19 cellular contexts compared by ENCODE assay signal in the genomic region with DNA sequence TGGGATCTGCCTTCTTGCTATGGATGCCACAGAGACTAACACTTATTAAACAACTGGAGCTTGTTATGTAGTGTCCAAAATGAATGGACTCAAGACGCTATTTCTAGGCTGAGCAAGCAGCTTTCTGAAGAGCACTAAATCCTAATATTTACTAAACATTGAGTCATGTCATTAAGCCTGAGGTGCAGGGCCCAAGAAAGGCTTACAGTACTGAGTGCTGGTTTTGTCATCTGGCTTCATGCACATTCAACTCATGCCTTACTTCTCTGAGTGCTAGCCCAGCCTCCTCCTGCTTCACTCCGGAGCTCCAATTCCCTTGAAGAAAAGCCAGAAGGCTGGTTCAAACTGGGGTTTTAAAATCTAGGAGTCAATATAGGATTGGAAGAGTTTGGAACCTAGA.
"Had no signal": no experiment of that assay in that cellular context is flagged by ENCODE, and none has a peak within 500 bp of the region (broad histone marks: within the 10 kb centered on the region; RNA-seq: fewer than 3 reads in every experiment).

No MANE protein-coding gene starts in this region.

- H3K4me1 ChIP-seq: vagina had no signal

- DNase-seq: activated CD4-positive, alpha-beta T cell treated with anti-CD3 and anti-CD28 coated beads for 48 hours; activated CD8-positive, alpha-beta T cell treated with anti-CD3 and anti-CD28 coated beads for 36 hours; activated effector memory CD4-positive, alpha-beta T cell treated with anti-CD3 and anti-CD28 coated beads, Interleukin-2, amount 50 U/mL, for 16 hours; activated T-cell treated with anti-CD3 and anti-CD28 coated beads, Interleukin-2, amount 50 U/mL, for 4 hours; amniotic stem cell; caudate nucleus; esophagus squamous epithelium; islet precursor cell; naive thymus-derived CD4-positive, alpha-beta T cell; stimulated activated CD4-positive, alpha-beta T cell treated with anti-CD3 and anti-CD28 coated beads, Interleukin-2, amount 100 ng/mL, for 48 hours; stimulated activated naive CD4-positive, alpha-beta T cell; T-helper 2 cell had no signal

- H3K4me3 ChIP-seq: coronary artery, esophagus squamous epithelium, gastroesophageal sphincter, tibial nerve, vagina had no signal

- ATAC-seq: activated CD8-positive, alpha-beta T cell treated with anti-CD3 and anti-CD28 coated beads for 36 hours; activated naive CD4-positive, alpha-beta T cell treated with anti-CD3 and anti-CD28 coated beads, Interleukin-2, amount 50 U/mL, for 72 hours; activated T-cell treated with anti-CD3 and anti-CD28 coated beads, Interleukin-2, amount 50 U/mL, for 4 hours; gastroesophageal sphincter; naive thymus-derived CD4-positive, alpha-beta T cell; WTC11 had no signal

- H3K36me3 Mint-ChIP-seq: activated naive CD4-positive, alpha-beta T cell treated with anti-CD3 and anti-CD28 coated beads, Interleukin-2, amount 50 U/mL, for 72 hours; naive thymus-derived CD4-positive, alpha-beta T cell had no signal

- H3K27ac Mint-ChIP-seq: activated CD8-positive, alpha-beta T cell treated with anti-CD3 and anti-CD28 coated beads for 36 hours; activated naive CD4-positive, alpha-beta T cell treated with anti-CD3 and anti-CD28 coated beads, Interleukin-2, amount 50 U/mL, for 72 hours; naive thymus-derived CD4-positive, alpha-beta T cell; WTC11 had no signal

- H3K4me3 Mint-ChIP-seq: activated CD8-positive, alpha-beta T cell treated with anti-CD3 and anti-CD28 coated beads for 36 hours; activated T-cell treated with anti-CD3 and anti-CD28 coated beads, Interleukin-2, amount 50 U/mL, for 4 hours; naive thymus-derived CD4-positive, alpha-beta T cell; WTC11 had no signal

- H3K9me3 ChIP-seq: esophagus squamous epithelium, gastroesophageal sphincter, neutrophil, tibial nerve, vagina had no signal

- H3K27me3 Mint-ChIP-seq: activated CD8-positive, alpha-beta T cell treated with anti-CD3 and anti-CD28 coated beads for 36 hours had no signal

- H3K36me3 ChIP-seq: esophagus squamous epithelium, gastroesophageal sphincter, neutrophil, tibial nerve, vagina had no signal

- H3K27ac ChIP-seq: coronary artery, gastroesophageal sphincter, neutrophil, tibial nerve, vagina had no signal

- H3K27me3 ChIP-seq: esophagus squamous epithelium, gastroesophageal sphincter, tibial nerve, vagina had no signal
